ENCODE assay signal across 19 cellular contexts in the genomic region with DNA sequence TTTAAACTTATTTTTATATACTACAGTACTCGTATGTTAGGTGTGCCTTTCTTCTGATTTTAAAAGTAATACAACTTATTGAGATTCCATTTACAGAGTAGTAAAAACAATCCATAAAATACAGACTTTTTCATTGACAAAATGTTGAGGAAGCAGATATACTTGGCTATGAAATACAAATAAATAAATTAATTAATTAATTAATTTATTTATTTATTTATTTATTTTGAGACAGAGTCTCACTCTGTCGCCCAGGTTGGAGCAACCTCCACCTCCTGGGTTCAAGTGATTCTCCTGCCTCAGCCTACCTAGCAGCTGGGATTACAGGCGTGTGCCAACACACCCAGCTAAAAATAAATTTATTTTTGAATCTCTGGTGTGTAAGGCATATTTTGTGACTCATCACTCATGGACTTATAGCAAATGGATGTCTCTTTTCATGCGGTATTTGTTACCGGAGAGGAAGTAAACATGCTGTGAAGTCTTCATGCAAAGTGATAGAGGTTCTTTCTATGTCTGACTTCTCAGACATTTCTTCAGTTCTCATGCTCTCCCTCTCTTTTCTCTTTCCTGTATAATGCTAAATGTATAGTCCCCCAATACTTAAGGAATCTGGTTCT.
"Had no signal": no experiment of that assay in that cellular context is flagged by ENCODE, and none has a peak within 500 bp of the region (broad histone marks: within the 10 kb centered on the region; RNA-seq: fewer than 3 reads in every experiment).

No MANE protein-coding gene starts in this region.

- H3K9me3 ChIP-seq: colonic mucosa, left lung, stomach, uterus had no signal

- H3K36me3 ChIP-seq: colonic mucosa, left lung, stomach, uterus had no signal

- DNase-seq: activated gamma-delta T cell treated with Interleukin-2 at 50 U/mL for 16 hours; activated T-cell treated with anti-CD3 and anti-CD28 coated beads, Interleukin-2, amount 50 U/mL, for 1 hour; anterior cingulate cortex; colonic mucosa; endodermal cell; kidney glomerular epithelial cell; left lung; naive thymus-derived CD4-positive, alpha-beta T cell; occipital lobe; posterior cingulate gyrus; small intestine; stimulated activated CD4-positive, alpha-beta T cell treated with anti-CD3 and anti-CD28 coated beads, Interleukin-2, amount 100 ng/mL, for 24 hours; stomach; T-helper 9 cell; trophoblast cell; uterus had no signal

- H3K4me1 ChIP-seq: colonic mucosa, left lung, stomach, uterus had no signal

- H3K27ac ChIP-seq: colonic mucosa, epithelial cell of prostate, left lung, stomach, uterus had no signal

- ATAC-seq: left lung; naive thymus-derived CD4-positive, alpha-beta T cell; sciatic nerve; stimulated activated memory B cell treated with anti-CD40 and anti-IgM and Interleukin-4, amounts not matched to agents 10 μg/mL and 1 μg/mL and 100 μg/mL, for 72 hours had no signal

- H3K4me3 ChIP-seq: colonic mucosa, left lung, stomach, uterus had no signal

- H3K27me3 ChIP-seq: colonic mucosa, left lung, stomach, uterus had no signal
